ENCODE assay signal across 8 cellular contexts in genomic region chr6:43509142-43509983, GRCh38. TPM values are rescaled to one million over a fixed set of nuclear protein-coding genes. Genes with fewer than 3 reads are reported as not detected.
DNase-seq lines count a peak whose midpoint lies in the region; ATAC-seq and TF ChIP-seq lines count a peak whose summit lies in the region.

No MANE protein-coding gene starts in this region.

- WGBS in mesodermal cell (ENCODE audit: insufficient coverage in 2 of 2), 2 experiments, result 12 to 20% methylated on average over 41 to 59 of the region's 69 CpGs

- POLR2A ChIA-PET in GM10248 (lab: Yijun Ruan, JAX), result interaction anchor here (0.5 to 1.1 kb wide), 3 partner anchors 8 to 285 kb away, joined by 3 to 5 read pairs (median 3); partner anchors contain the start of gene TJAP1

- H3K4me2 ChIP-seq in DOHH2 (ENCODE audit: low read length), result peak overlapping the region; percentile 86

- peaks cover 2% of the 10 kb centered on the region; the same call in 1 of the 2 replicates for H3K79me2 ChIP-seq in DOHH2 (ENCODE audit: control insufficient read depth, low read length)

- H3K9me3 ChIP-seq in DOHH2 (ENCODE audit: control insufficient read depth, insufficient read depth, low read length) (no peaks in the 10 kb centered on the region), mesodermal cell (ENCODE audit: control insufficient read depth, low read length) (no peaks in the 10 kb centered on the region)

- peak overlapping the region; percentile 77 for H3K4me3 ChIP-seq in DOHH2 (ENCODE audit: low read length)
- peak overlapping the region; percentile 58 for H3K4me3 ChIP-seq in brain microvascular endothelial cell (ENCODE audit: low read depth, low read length)
- peak overlapping the region; percentile 56 for H3K4me3 ChIP-seq in mesodermal cell (ENCODE audit: extremely low read depth, insufficient read depth, low read length, poor library complexity, severe bottlenecking)

- TF ChIP-seq CTCF in DOHH2 (IDR thresholded peaks at IDR 0.05; ENCODE audit: low read depth, low read length, poor library complexity, severe bottlenecking) (no peak), brain microvascular endothelial cell (IDR thresholded peaks at IDR 0.05; ENCODE audit: low read depth, low read length, missing control alignments) (peak; percentile 1), GM10248 (IDR thresholded peaks at IDR 0.05; ENCODE audit: control extremely low read depth, extremely low read depth, low read depth, missing control alignments) (no peak)

- H3K4me1 ChIP-seq in DOHH2 (ENCODE audit: control insufficient read depth, low read length) (peaks cover 33% of the 10 kb centered on the region), mesodermal cell (ENCODE audit: control insufficient read depth, insufficient read depth, low read length, poor library complexity, severe bottlenecking) (no peaks in the 10 kb centered on the region)

- H4K20me1 ChIP-seq in DOHH2 (ENCODE audit: control insufficient read depth, insufficient read depth, low read depth, low read length), result no peaks in the 10 kb centered on the region

- CTCF ChIA-PET in GM10248 (lab: Yijun Ruan, JAX), result interaction anchor here (1.0 to 7.8 kb wide), 8 partner anchors 10 to 280 kb away, joined by 4 to 125 read pairs (median 30); partner anchors contain the start of genes DLK2, DNPH1, POLR1C and YIPF3

- peaks cover 12% of the 10 kb centered on the region; the same call in 1 of the 2 replicates for H3F3A ChIP-seq in DOHH2 (ENCODE audit: control insufficient read depth, insufficient read depth)

- in situ Hi-C loops in brain microvascular endothelial cell (cut with HindIII; ENCODE audit: low pct_ligation_motif_present, low sequenced_read_pairs), result no loop called here

- ATAC-seq in HG03521 (IDR thresholded peaks at IDR 0.05; ENCODE audit: unreplicated experiment), result peak; percentile 3

- H3K27me3 ChIP-seq in DOHH2 (ENCODE audit: control insufficient read depth, low read length) (peaks cover 14% of the 10 kb centered on the region), brain microvascular endothelial cell (replicated peaks) (no peaks in the 10 kb centered on the region)

- peaks cover 53% of the 10 kb centered on the region for H3K36me3 ChIP-seq in DOHH2 (ENCODE audit: control insufficient read depth, low read length)
- peaks cover 39% of the 10 kb centered on the region for H3K36me3 ChIP-seq in brain microvascular endothelial cell (replicated peaks)
- peaks cover 53% of the 10 kb centered on the region for H3K36me3 ChIP-seq in mesodermal cell (ENCODE audit: control insufficient read depth, insufficient read depth, low read length)

- H3K27ac ChIP-seq in DOHH2 (ENCODE audit: low read depth, low read length) (no peak overlapping the region), brain microvascular endothelial cell (no peak overlapping the region), mesodermal cell (ENCODE audit: low read depth, low read length, severe bottlenecking) (no peak overlapping the region)

- H3K9me2 ChIP-seq in DOHH2 (replicated peaks; ENCODE audit: control insufficient read depth, low read length), result no peaks in the 10 kb centered on the region

- DNase-seq in brain microvascular endothelial cell (no peak), NCI-H187 (lab: John Stamatoyannopoulos, UW) (no peak), glomerular visceral epithelial cell (ENCODE audit: extremely low spot score) (no peak), GM10248 (ENCODE audit: extremely low spot score) (no peak), ureter (ENCODE audit: low spot score) (no peak)

RNA-seq across cellular contexts. Expression of gene LRRC73, which starts 0.8 kb away (rescaled TPM):
- polyA plus RNA-seq in mesodermal cell (2013, experiment 1 of 2), result 1.7 TPM
- polyA plus RNA-seq in mesodermal cell (2013, experiment 2 of 2), result 1.4 TPM
- total RNA-seq in ureter, result 0.57 TPM

RNA-seq across cellular contexts. Expression of gene YIPF3, which starts 7.4 kb away (rescaled TPM):
- 143 TPM for polyA plus RNA-seq in mesodermal cell (2013, experiment 1 of 2)
- 114 TPM for polyA plus RNA-seq in mesodermal cell (2013, experiment 2 of 2)
- 84.6 TPM for total RNA-seq in ureter

RNA-seq across cellular contexts. Expression of gene POLR1C, which starts 7.5 kb away (rescaled TPM):
- 20.8 TPM for polyA plus RNA-seq in mesodermal cell (2013, experiment 1 of 2)
- polyA plus RNA-seq in mesodermal cell (2013, experiment 2 of 2), result 16.6 TPM
- 60.4 TPM for total RNA-seq in ureter

RNA-seq across cellular contexts. Expression of gene TJAP1, which starts 32.0 kb away (rescaled TPM):
- polyA plus RNA-seq in mesodermal cell (2013, experiment 1 of 2), result 28.3 TPM
- 20.2 TPM for polyA plus RNA-seq in mesodermal cell (2013, experiment 2 of 2)
- 36.5 TPM for total RNA-seq in ureter

RNA-seq across cellular contexts. Expression of gene DLK2, which starts 54.0 kb away (rescaled TPM):
- polyA plus RNA-seq in mesodermal cell (2013, experiment 1 of 2), result 1.0 TPM
- 1.1 TPM for polyA plus RNA-seq in mesodermal cell (2013, experiment 2 of 2)
- total RNA-seq in ureter, result 3.2 TPM
